9 cellular contexts compared by ENCODE assay signal in the genomic region with DNA sequence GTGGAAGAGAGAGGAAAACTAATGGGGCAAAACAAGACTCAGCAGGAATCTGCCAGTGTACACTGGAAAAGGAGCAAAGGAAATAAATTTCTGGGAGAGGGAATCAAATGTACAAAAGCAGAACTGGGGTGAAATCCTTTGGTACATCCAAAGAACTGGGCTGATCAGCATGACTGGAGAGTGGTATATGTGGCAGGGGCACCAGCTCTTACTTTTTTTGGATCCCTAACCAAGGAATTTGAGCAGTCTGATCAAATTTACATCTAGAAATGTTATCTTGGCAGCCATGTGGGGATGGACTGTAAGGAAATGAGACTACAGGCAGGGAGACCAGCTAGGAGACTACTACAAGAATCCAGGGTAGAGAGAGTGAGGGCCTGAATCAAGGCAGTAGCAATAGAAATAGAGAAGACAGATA. TPM values are rescaled to one million over a fixed set of nuclear protein-coding genes. Genes with fewer than 3 reads are reported as not detected.
DNase-seq lines count a peak whose midpoint lies in the region; ATAC-seq and TF ChIP-seq lines count a peak whose summit lies in the region.
"Had no signal": no experiment of that assay in that cellular context is flagged by ENCODE, and none has a peak within 500 bp of the region (broad histone marks: within the 10 kb centered on the region; RNA-seq: fewer than 3 reads in every experiment).

No MANE protein-coding gene starts in this region.

- no peak overlapping the region for H3K4me3 Mint-ChIP-seq in Calu3 (ENCODE audit: low read depth, unreplicated experiment)
- H3K4me3 Mint-ChIP-seq: brain had no signal

- H2AFZ ChIP-seq in smooth muscle cell (ENCODE audit: low read depth) = peak overlapping the region; percentile 28

- no peaks in the 10 kb centered on the region for H3K36me3 ChIP-seq in HEK293 (ENCODE audit: control insufficient read depth in 2 of 2, insufficient read depth in 1 of 2, low read length in 2 of 2)
- no peaks in the 10 kb centered on the region; the same call in 1 of the 2 replicates for H3K36me3 ChIP-seq in Panc1 (ENCODE audit: control insufficient read depth, insufficient read depth, low read length)
- H3K36me3 ChIP-seq in smooth muscle cell (ENCODE audit: low read depth) = no peaks in the 10 kb centered on the region

- TF ChIP-seq CTCF in HEK293 (tag by site-specific recombination; IDR thresholded peaks at IDR 0.05) = no peak
- TF ChIP-seq CTCF in Panc1 (IDR thresholded peaks at IDR 0.05) = no peak
- no peak for TF ChIP-seq CTCF in fibroblast of villous mesenchyme (IDR thresholded peaks at IDR 0.05; ENCODE audit: insufficient read depth, low read depth, low read length)
- no peak for TF ChIP-seq CTCF in smooth muscle cell (IDR thresholded peaks at IDR 0.05; ENCODE audit: borderline replicate concordance, insufficient read depth, poor library complexity, severe bottlenecking)
- no peak for TF ChIP-seq CTCF in Calu3 (IDR thresholded peaks at IDR 0.05; ENCODE audit: unreplicated experiment)

- H3K9me3 Mint-ChIP-seq in Calu3 (ENCODE audit: low read depth, unreplicated experiment) = peaks cover 4% of the 10 kb centered on the region

- DNase-seq in Panc1 (ENCODE audit: low read depth, low spot score) (no peak), fibroblast of villous mesenchyme (ENCODE audit: low read depth) (no peak), smooth muscle cell (lab: John Stamatoyannopoulos, UW; ENCODE audit: unreplicated experiment) (no peak), GOT3 (lab: John Stamatoyannopoulos, UW) (no peak), Calu3 (no peak), cerebellum (ENCODE audit: low spot score) (no peak)
- DNase-seq: stimulated activated CD4-positive, alpha-beta T cell treated with anti-CD3 and anti-CD28 coated beads, Interleukin-15, amount 100 ng/mL, for 24 hours had no signal

- no peak overlapping the region for H3K27ac Mint-ChIP-seq in Calu3 (ENCODE audit: unreplicated experiment)
- H3K27ac Mint-ChIP-seq: brain had no signal

- no peaks in the 10 kb centered on the region for H3K27me3 Mint-ChIP-seq in Calu3 (ENCODE audit: unreplicated experiment)
- H3K27me3 Mint-ChIP-seq: brain had no signal

- H3K36me3 Mint-ChIP-seq in Calu3 (ENCODE audit: insufficient read depth, unreplicated experiment) = no peaks in the 10 kb centered on the region

- ATAC-seq in Panc1 = no peak

- H3K27ac ChIP-seq in HEK293 (ENCODE audit: extremely low read depth, low read depth, low read length) (peak overlapping the region; percentile 88), Panc1 (ENCODE audit: low read length) (peak overlapping the region; percentile 95), smooth muscle cell (ENCODE audit: low read depth) (peak overlapping the region; percentile 95)

- peak overlapping the region; percentile 83 for H3K9ac ChIP-seq in smooth muscle cell (ENCODE audit: low read depth)

- peaks cover 9% of the 10 kb centered on the region for H3K4me1 Mint-ChIP-seq in Calu3 (ENCODE audit: low read depth, unreplicated experiment)

- BruUV-seq in Panc1 (replicated peaks; lab: Mats Ljungman, UMichigan) = no TSS peak
- no TSS peak for BruUV-seq in Calu3 (replicated peaks; lab: Mats Ljungman, UMichigan)

- H3K4me3 ChIP-seq in HEK293 (ENCODE audit: low read depth, low read length) (peak overlapping the region; percentile 78; the same call in 1 of the 2 replicates), Panc1 (ENCODE audit: low read depth in 2 of 2, low read length in 2 of 2) (peak overlapping the region; percentile 85 to 86), fibroblast of villous mesenchyme (ENCODE audit: low read depth, low read length) (peak overlapping the region; percentile 77), smooth muscle cell (peak overlapping the region; percentile 57)

- H3K27me3 ChIP-seq in Panc1 (ENCODE audit: control insufficient read depth, insufficient read depth, low read length) = no peaks in the 10 kb centered on the region
- no peaks in the 10 kb centered on the region for H3K27me3 ChIP-seq in smooth muscle cell (ENCODE audit: low read depth)

- H3K9me3 ChIP-seq in HEK293 (ENCODE audit: control insufficient read depth, insufficient read depth, low read depth, low read length) (no peaks in the 10 kb centered on the region), Panc1 (ENCODE audit: control insufficient read depth, insufficient read depth, low read depth, low read length) (no peaks in the 10 kb centered on the region), smooth muscle cell (replicated peaks; ENCODE audit: low read depth) (no peaks in the 10 kb centered on the region)

- CTCF ChIA-PET in HEK293 (lab: Yijun Ruan, JAX) = interaction anchor here (0.6 to 0.9 kb wide), 2 partner anchors 10 to 73 kb away, joined by 3 read pairs; no protein-coding TSS in a partner anchor
- CTCF ChIA-PET in Panc1 (lab: Charles Lee) = no interaction called here
- CTCF ChIA-PET in Calu3 (lab: Charles Lee) = interaction anchor here (1.0 to 2.3 kb wide), 2 partner anchors 19 to 70 kb away, joined by 3 to 11 read pairs; a partner anchor contains a TSS

- POLR2A ChIA-PET in HEK293 (lab: Yijun Ruan, JAX) = interaction anchor here (0.5 to 4.0 kb wide), 10 partner anchors 8 to 196 kb away, joined by 3 to 37 read pairs (median 18); a partner anchor contains a TSS
- POLR2A ChIA-PET in Panc1 (lab: Charles Lee) = no interaction called here

- H4K20me1 ChIP-seq in smooth muscle cell (ENCODE audit: low read depth) = no peaks in the 10 kb centered on the region

- intact Hi-C loops in Panc1 (cut with micrococcal nuclease; ENCODE audit: unreplicated experiment) = loop anchor here (5.0 kb wide), 1 partner anchor 115 kb away; no protein-coding TSS in a partner anchor
- intact Hi-C loops in Calu3 (cut with micrococcal nuclease; ENCODE audit: unreplicated experiment) = no loop called here

- H3F3A ChIP-seq in smooth muscle cell (ENCODE audit: low read depth) = peaks cover 10% of the 10 kb centered on the region

- H3K79me2 ChIP-seq in smooth muscle cell (ENCODE audit: low read depth) = peaks cover 4% of the 10 kb centered on the region

- H3K4me1 ChIP-seq in HEK293 (ENCODE audit: control insufficient read depth, insufficient read depth, low read length) (peaks cover 4% of the 10 kb centered on the region; the same call in 1 of the 2 replicates), Panc1 (ENCODE audit: control insufficient read depth, insufficient read depth, low read length) (peaks cover 23% of the 10 kb centered on the region), smooth muscle cell (ENCODE audit: low read depth) (peaks cover 14% of the 10 kb centered on the region)

- in situ Hi-C loops in Panc1 (cut with HindIII; ENCODE audit: low pct_unique_long_range_greater_than_20kb, low sequenced_read_pairs) = no loop called here

- peak overlapping the region; percentile 86 for H3K4me2 ChIP-seq in smooth muscle cell

TF ChIP-seq in HEK293, 187 proteins besides CTCF, POLR2A, EP300 and RAD21:
- no peak for TF ChIP-seq REPIN1 (tag by site-specific recombination; IDR thresholded peaks at IDR 0.05; ENCODE audit: low read depth)
- TF ChIP-seq ZBTB17 (tag by site-specific recombination; IDR thresholded peaks at IDR 0.05) = peak; percentile 68
- TF ChIP-seq, protein P1, sequence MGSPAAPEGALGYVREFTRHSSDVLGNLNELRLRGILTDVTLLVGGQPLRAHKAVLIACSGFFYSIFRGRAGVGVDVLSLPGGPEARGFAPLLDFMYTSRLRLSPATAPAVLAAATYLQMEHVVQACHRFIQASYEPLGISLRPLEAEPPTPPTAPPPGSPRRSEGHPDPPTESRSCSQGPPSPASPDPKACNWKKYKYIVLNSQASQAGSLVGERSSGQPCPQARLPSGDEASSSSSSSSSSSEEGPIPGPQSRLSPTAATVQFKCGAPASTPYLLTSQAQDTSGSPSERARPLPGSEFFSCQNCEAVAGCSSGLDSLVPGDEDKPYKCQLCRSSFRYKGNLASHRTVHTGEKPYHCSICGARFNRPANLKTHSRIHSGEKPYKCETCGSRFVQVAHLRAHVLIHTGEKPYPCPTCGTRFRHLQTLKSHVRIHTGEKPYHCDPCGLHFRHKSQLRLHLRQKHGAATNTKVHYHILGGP (tag by site-specific recombination; IDR thresholded peaks at IDR 0.05) = no peak
- TF ChIP-seq, protein P2, sequence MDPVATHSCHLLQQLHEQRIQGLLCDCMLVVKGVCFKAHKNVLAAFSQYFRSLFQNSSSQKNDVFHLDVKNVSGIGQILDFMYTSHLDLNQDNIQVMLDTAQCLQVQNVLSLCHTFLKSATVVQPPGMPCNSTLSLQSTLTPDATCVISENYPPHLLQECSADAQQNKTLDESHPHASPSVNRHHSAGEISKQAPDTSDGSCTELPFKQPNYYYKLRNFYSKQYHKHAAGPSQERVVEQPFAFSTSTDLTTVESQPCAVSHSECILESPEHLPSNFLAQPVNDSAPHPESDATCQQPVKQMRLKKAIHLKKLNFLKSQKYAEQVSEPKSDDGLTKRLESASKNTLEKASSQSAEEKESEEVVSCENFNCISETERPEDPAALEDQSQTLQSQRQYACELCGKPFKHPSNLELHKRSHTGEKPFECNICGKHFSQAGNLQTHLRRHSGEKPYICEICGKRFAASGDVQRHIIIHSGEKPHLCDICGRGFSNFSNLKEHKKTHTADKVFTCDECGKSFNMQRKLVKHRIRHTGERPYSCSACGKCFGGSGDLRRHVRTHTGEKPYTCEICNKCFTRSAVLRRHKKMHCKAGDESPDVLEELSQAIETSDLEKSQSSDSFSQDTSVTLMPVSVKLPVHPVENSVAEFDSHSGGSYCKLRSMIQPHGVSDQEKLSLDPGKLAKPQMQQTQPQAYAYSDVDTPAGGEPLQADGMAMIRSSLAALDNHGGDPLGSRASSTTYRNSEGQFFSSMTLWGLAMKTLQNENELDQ (tag by site-specific recombination; IDR thresholded peaks at IDR 0.05; ENCODE audit: low read depth) = no peak

RNA-seq across cellular contexts. Expression of a gene that starts 1.2 kb away (rescaled TPM):
- 10.4 TPM for total RNA-seq in Panc1 (2021; ENCODE audit: unreplicated experiment)
- 10.2 TPM for polyA plus RNA-seq in Panc1 (2012; ENCODE audit: insufficient read length)
- 3.5 and 3.9 TPM in 2 replicates for total RNA-seq in fibroblast of villous mesenchyme
- total RNA-seq in smooth muscle cell = 1.5 and 1.9 TPM in 2 replicates
- 1.1 and 6.2 TPM in 2 replicates for polyA plus RNA-seq in smooth muscle cell
- 4.9 and 5.8 TPM in 2 replicates for total RNA-seq in Calu3 (2022)
- 10.6 TPM for total RNA-seq in cerebellum

RNA-seq across cellular contexts. Expression of a gene that starts 12.6 kb away (rescaled TPM):
- 7.0 TPM for total RNA-seq in Panc1 (2021; ENCODE audit: unreplicated experiment)
- polyA plus RNA-seq in Panc1 (2012; ENCODE audit: insufficient read length) = 3.7 TPM
- total RNA-seq in fibroblast of villous mesenchyme = 3.2 and 4.7 TPM in 2 replicates
- total RNA-seq in smooth muscle cell = 5.2 and 7.9 TPM in 2 replicates
- polyA plus RNA-seq in smooth muscle cell = 1.7 and 3.6 TPM in 2 replicates
- 7.3 and 7.8 TPM in 2 replicates for total RNA-seq in Calu3 (2022)
- total RNA-seq in cerebellum = 8.3 TPM

RNA-seq across cellular contexts. Expression of a gene that starts 55.7 kb away (rescaled TPM):
- total RNA-seq in Panc1 (2021; ENCODE audit: unreplicated experiment) = 7.6 TPM
- 4.3 TPM for polyA plus RNA-seq in Panc1 (2012; ENCODE audit: insufficient read length)
- 5.6 and 6.8 TPM in 2 replicates for total RNA-seq in fibroblast of villous mesenchyme
- 9.2 and 15.1 TPM in 2 replicates for total RNA-seq in smooth muscle cell
- polyA plus RNA-seq in smooth muscle cell = 8.1 and 9.7 TPM in 2 replicates
- 3.1 and 4.9 TPM in 2 replicates for total RNA-seq in Calu3 (2022)
- 12.0 TPM for total RNA-seq in cerebellum
